Comparison of ENCODE assay signal across 14 cellular contexts in genomic region chr3:126932188-126932931, GRCh38. TPM values are rescaled to one million over a fixed set of nuclear protein-coding genes. Genes with fewer than 3 reads are reported as not detected.
A peak's percentile ranks its signal among the peaks of the same experiment; 100 is the strongest.
DNase-seq lines count a peak whose midpoint lies in the region; ATAC-seq and TF ChIP-seq lines count a peak whose summit lies in the region.
"Had no signal": no experiment of that assay in that cellular context is flagged by ENCODE, and none has a peak within 500 bp of the region (broad histone marks: within the 10 kb centered on the region; RNA-seq: fewer than 3 reads in every experiment).

No MANE protein-coding gene starts in this region.

- DNase-seq in cardiac fibroblast (ENCODE audit: low read depth in 2 of 2) (peak; percentile 43 to 64), kidney tubule cell (ENCODE audit: low spot score) (peak; percentile 13), GM13976 (ENCODE audit: low spot score) (no peak), SJCRH30 (no peak)
- DNase-seq: cortex of kidney, hippocampal formation, NCI-H226, right cardiac atrium had no signal

- H3K27ac ChIP-seq in HUES6 (ENCODE audit: low read depth, low read length) (no peak overlapping the region), SJCRH30 (no peak overlapping the region)
- H3K27ac ChIP-seq: suprapubic skin had no signal

- no peak for ATAC-seq in HG03097 (IDR thresholded peaks at IDR 0.05; ENCODE audit: low FRiP score, unreplicated experiment)
- no peak for ATAC-seq in GM18520 (IDR thresholded peaks at IDR 0.05; ENCODE audit: unreplicated experiment)
- ATAC-seq: activated naive CD4-positive, alpha-beta T cell treated with anti-CD3 and anti-CD28 coated beads, Interleukin-2, amount 50 U/mL, for 72 hours had no signal

- in situ Hi-C loops in GM13976 (cut with MboI; ENCODE audit: low sequenced_read_pairs, unreplicated experiment), result no loop called here

- H3K4me3 ChIP-seq in HUES6 (ENCODE audit: low read depth, low read length), result no peak overlapping the region
- no peak overlapping the region for H3K4me3 ChIP-seq in cardiac fibroblast (replicated peaks in 1 of 2; ENCODE audit: low read depth in 2 of 2, low read length in 2 of 2)
- H3K4me3 ChIP-seq in skeletal muscle satellite cell (ENCODE audit: low read length), result no peak overlapping the region
- no peak overlapping the region for H3K4me3 ChIP-seq in SJCRH30
- H3K4me3 ChIP-seq: suprapubic skin had no signal

- peak overlapping the region; percentile 17 for H3K9ac ChIP-seq in HUES6 (ENCODE audit: low read length)
- no peak overlapping the region for H3K9ac ChIP-seq in skeletal muscle satellite cell (ENCODE audit: low read depth, low read length)

- peak overlapping the region; percentile 20 for H3K4me2 ChIP-seq in skeletal muscle satellite cell (ENCODE audit: low read length)

- H3K36me3 ChIP-seq in HUES6 (ENCODE audit: control insufficient read depth, insufficient read depth, low read length) (no peaks in the 10 kb centered on the region), skeletal muscle satellite cell (ENCODE audit: insufficient read depth, low read length) (no peaks in the 10 kb centered on the region), SJCRH30 (no peaks in the 10 kb centered on the region)
- H3K36me3 ChIP-seq: suprapubic skin had no signal

- H3K27me3 ChIP-seq in HUES6 (ENCODE audit: control insufficient read depth, insufficient read depth, low read length), result no peaks in the 10 kb centered on the region; the same call in 1 of the 2 replicates
- no peaks in the 10 kb centered on the region for H3K27me3 ChIP-seq in skeletal muscle satellite cell (ENCODE audit: control insufficient read depth, insufficient read depth, low read length)
- H3K27me3 ChIP-seq in SJCRH30, result no peaks in the 10 kb centered on the region
- H3K27me3 ChIP-seq: suprapubic skin had no signal

- TF ChIP-seq CTCF in cardiac fibroblast (IDR thresholded peaks at IDR 0.05; ENCODE audit: low read depth, low read length), result no peak
- no peak for TF ChIP-seq CTCF in GM13976 (IDR thresholded peaks at IDR 0.05; ENCODE audit: borderline replicate concordance, control extremely low read depth, extremely low read depth, insufficient read depth, missing control alignments)

- H3K9me3 ChIP-seq in HUES6 (ENCODE audit: control insufficient read depth, insufficient read depth, low read depth, low read length), result no peaks in the 10 kb centered on the region
- H3K9me3 ChIP-seq in skeletal muscle satellite cell (replicated peaks; ENCODE audit: low read length), result no peaks in the 10 kb centered on the region
- no peaks in the 10 kb centered on the region for H3K9me3 ChIP-seq in SJCRH30 (replicated peaks)
- H3K9me3 ChIP-seq: suprapubic skin had no signal

- H3K4me1 ChIP-seq in HUES6 (ENCODE audit: control insufficient read depth, insufficient read depth, low read length) (peaks cover 12% of the 10 kb centered on the region; the same call in 1 of the 2 replicates), skeletal muscle satellite cell (ENCODE audit: control insufficient read depth, insufficient read depth, low read length) (peaks cover 18% of the 10 kb centered on the region), SJCRH30 (peaks cover 4% of the 10 kb centered on the region)

RNA-seq across cellular contexts. Expression of gene PLXNA1, which starts 50.6 kb away (rescaled TPM):
- total RNA-seq in skeletal muscle satellite cell (2012; rRNA removed), result 61.6 and 71.2 TPM in 2 replicates
- 47.2 and 51.6 TPM in 2 replicates for total RNA-seq in SJCRH30 (2014; rRNA removed; shearing (Covaris generic))

Comparison
In these comparisons a context has a peak if more than half of its experiments do, and no peak if none do; other contexts are left out.
1. DNase-seq: peak in cardiac fibroblast (2 of 2) and kidney tubule cell (single experiment); none in GM13976 (single experiment) and SJCRH30 (0 of 2).